Comparison of ENCODE assay signal across 23 cellular contexts in genomic region chr10:17210361-17210760, GRCh38. TPM values are rescaled to one million over a fixed set of nuclear protein-coding genes. Genes with fewer than 3 reads are reported as not detected.
DNase-seq lines count a peak whose midpoint lies in the region; ATAC-seq and TF ChIP-seq lines count a peak whose summit lies in the region.
"Had no signal": no experiment of that assay in that cellular context is flagged by ENCODE, and none has a peak within 500 bp of the region (broad histone marks: within the 10 kb centered on the region; RNA-seq: fewer than 3 reads in every experiment).

No MANE protein-coding gene starts in this region.

- no peak overlapping the region for H3K4me3 Mint-ChIP-seq in MCF 10A (ENCODE audit: unreplicated experiment)
- H3K4me3 Mint-ChIP-seq: activated naive CD4-positive, alpha-beta T cell treated with anti-CD3 and anti-CD28 coated beads for 36 hours; CD14-positive monocyte; nephron progenitor cell; stimulated activated naive B cell treated with anti-CD40 and anti-IgM and Interleukin-4, amounts not matched to agents 10 μg/mL and 1 μg/mL and 100 μg/mL, for 72 hours; type B pancreatic cell had no signal

- POLR2A ChIA-PET in MCF 10A (lab: Yijun Ruan, JAX): interaction anchor here (0.6 to 1.6 kb wide), 3 partner anchors 9 to 196 kb away, joined by 3 to 9 read pairs (median 3); partner anchors contain the start of gene TRDMT1

- CTCF ChIA-PET in MCF 10A (lab: Yijun Ruan, JAX): no interaction called here

- intact Hi-C loops in MCF 10A (cut with micrococcal nuclease) (no loop called here), breast epithelium (cut with DNase I; ENCODE audit: low total_unique reads) (no loop called here)

- no peaks in the 10 kb centered on the region for H3K27me3 ChIP-seq in breast epithelium
- H3K27me3 ChIP-seq in gastroesophageal sphincter: no peaks in the 10 kb centered on the region
- H3K27me3 ChIP-seq: body of pancreas had no signal

- H3K9me3 Mint-ChIP-seq in MCF 10A (ENCODE audit: unreplicated experiment): no peaks in the 10 kb centered on the region
- H3K9me3 Mint-ChIP-seq: activated naive CD4-positive, alpha-beta T cell treated with anti-CD3 and anti-CD28 coated beads for 36 hours; CD14-positive monocyte; nephron progenitor cell; stimulated activated naive B cell treated with anti-CD40 and anti-IgM and Interleukin-4, amounts not matched to agents 10 μg/mL and 1 μg/mL and 100 μg/mL, for 72 hours; type B pancreatic cell had no signal

- no TSS peak for BruUV-seq in MCF 10A (replicated peaks; lab: Mats Ljungman, UMichigan)

- TF ChIP-seq CTCF in MCF 10A (IDR thresholded peaks at IDR 0.05; ENCODE audit: unreplicated experiment) (no peak), breast epithelium (IDR thresholded peaks at IDR 0.05) (no peak), gastroesophageal sphincter (IDR thresholded peaks at IDR 0.05) (no peak)

- H3K4me1 Mint-ChIP-seq in MCF 10A (ENCODE audit: insufficient read depth, unreplicated experiment): peaks cover 28% of the 10 kb centered on the region

- 33 to 36% methylated on average over 3 of the region's 3 CpGs for WGBS in gastroesophageal sphincter (ENCODE audit: low coverage in 1 of 2), 2 donors

- H3K36me3 ChIP-seq in breast epithelium: no peaks in the 10 kb centered on the region
- H3K36me3 ChIP-seq in gastroesophageal sphincter: no peaks in the 10 kb centered on the region

- H3K4me1 ChIP-seq in breast epithelium (no peaks in the 10 kb centered on the region), gastroesophageal sphincter (peaks cover 0 to 17% (median 1%) of the 10 kb centered on the region in 3 donors)
- H3K4me1 ChIP-seq: body of pancreas had no signal

- DNase-seq in MCF 10A (ENCODE audit: unreplicated experiment): no peak
- DNase-seq in breast epithelium (ENCODE audit: low spot score in 2 of 2): no peak
- DNase-seq in astrocyte of the hippocampus (ENCODE audit: low read depth, low spot score): peak; percentile 44
- DNase-seq in kidney tubule cell (ENCODE audit: low spot score): peak; percentile 42
- DNase-seq in activated gamma-delta T cell treated with Interleukin-2 at 50 U/mL for 16 hours: no peak
- no peak for DNase-seq in SW 1271 (lab: John Stamatoyannopoulos, UW)
- DNase-seq: 8988T; activated CD4-positive, alpha-beta T cell treated with anti-CD3 and anti-CD28 coated beads, Interleukin-2, amount 50 U/mL, for 1 hour; activated naive CD4-positive, alpha-beta T cell treated with anti-CD3 and anti-CD28 coated beads for 36 hours; body of pancreas; dermis blood vessel endothelial cell; GOT3; head of caudate nucleus; NCI-H1694 treated with DMSO at 0.1 percent for 48 hours; NCI-H345; nephron progenitor cell; NK-92 treated with Interleukin-12 subunit alpha and Interleukin-12 subunit beta, amount 100 ng/mL, for 24 hours; stimulated activated naive B cell treated with anti-CD40 and anti-IgM and Interleukin-4, amounts not matched to agents 10 μg/mL and 1 μg/mL and 100 μg/mL, for 72 hours had no signal

- TF ChIP-seq POLR2A in breast epithelium (IDR thresholded peaks at IDR 0.05) (no peak), gastroesophageal sphincter (IDR thresholded peaks at IDR 0.05) (no peak)

- TF ChIP-seq EP300 in gastroesophageal sphincter (IDR thresholded peaks at IDR 0.05): no peak

- H3K9me3 ChIP-seq in breast epithelium: no peaks in the 10 kb centered on the region
- no peaks in the 10 kb centered on the region for H3K9me3 ChIP-seq in gastroesophageal sphincter
- H3K9me3 ChIP-seq: body of pancreas had no signal

- H3K27ac ChIP-seq in breast epithelium (no peak overlapping the region), gastroesophageal sphincter (no peak overlapping the region)
- H3K27ac ChIP-seq: body of pancreas had no signal

- peak overlapping the region; percentile 16 for H3K27ac Mint-ChIP-seq in MCF 10A (ENCODE audit: low read depth, unreplicated experiment)
- H3K27ac Mint-ChIP-seq: activated naive CD4-positive, alpha-beta T cell treated with anti-CD3 and anti-CD28 coated beads for 36 hours; nephron progenitor cell; stimulated activated naive B cell treated with anti-CD40 and anti-IgM and Interleukin-4, amounts not matched to agents 10 μg/mL and 1 μg/mL and 100 μg/mL, for 72 hours; type B pancreatic cell had no signal

- ATAC-seq in GM18867 (IDR thresholded peaks at IDR 0.05; ENCODE audit: unreplicated experiment) (no peak), gastroesophageal sphincter (no peak)
- ATAC-seq: body of pancreas; stimulated activated naive B cell treated with anti-CD40 and anti-IgM and Interleukin-4, amounts not matched to agents 10 μg/mL and 1 μg/mL and 100 μg/mL, for 72 hours had no signal

- no peak overlapping the region for H3K4me3 ChIP-seq in breast epithelium
- no peak overlapping the region for H3K4me3 ChIP-seq in gastroesophageal sphincter
- H3K4me3 ChIP-seq: body of pancreas, lung had no signal

- H3K36me3 Mint-ChIP-seq in MCF 10A (ENCODE audit: insufficient read depth, unreplicated experiment): no peaks in the 10 kb centered on the region
- H3K36me3 Mint-ChIP-seq: stimulated activated naive B cell treated with anti-CD40 and anti-IgM and Interleukin-4, amounts not matched to agents 10 μg/mL and 1 μg/mL and 100 μg/mL, for 72 hours; type B pancreatic cell had no signal

- no peaks in the 10 kb centered on the region for H3K27me3 Mint-ChIP-seq in MCF 10A (ENCODE audit: insufficient read depth, unreplicated experiment)
- H3K27me3 Mint-ChIP-seq: stimulated activated naive B cell treated with anti-CD40 and anti-IgM and Interleukin-4, amounts not matched to agents 10 μg/mL and 1 μg/mL and 100 μg/mL, for 72 hours; type B pancreatic cell had no signal

RNA-seq across cellular contexts. Expression of gene TRDMT1, which starts 8.9 kb away (rescaled TPM):
- total RNA-seq in MCF 10A (2022) (5.4 and 8.7 TPM in 2 replicates), breast epithelium (10 to 100 TPM in 2 of 3 donors, 1 to 10 TPM in 1; 5.8 to 18.6 (median 13.4) TPM), gastroesophageal sphincter (1 to 10 TPM; 4.5 to 6.4 (median 5.3) TPM)

RNA-seq across cellular contexts. Expression of gene VIM, which starts 17.7 kb away (rescaled TPM):
- 1,413 and 1,430 TPM in 2 replicates for total RNA-seq in MCF 10A (2022)
- total RNA-seq in breast epithelium: 1,000 to 10,000 TPM; 1,431 to 8,681 (median 2,067) TPM
- 1,000 to 10,000 TPM; 1,560 to 2,767 (median 2,026) TPM for total RNA-seq in gastroesophageal sphincter

Comparison
In these comparisons a context has a peak if more than half of its experiments do, and no peak if none do; other contexts are left out.
1. DNase-seq: peak in astrocyte of the hippocampus (single experiment) and kidney tubule cell (single experiment); none in MCF 10A (single experiment), breast epithelium (0 of 2), activated gamma-delta T cell treated with Interleukin-2 at 50 U/mL for 16 hours (single experiment) and SW 1271 (0 of 2).